In genomic region chr6:154053141-154053540, GRCh38 we compare ENCODE assay signal across 40 cellular contexts. TPM values are rescaled to one million over a fixed set of nuclear protein-coding genes. Genes with fewer than 3 reads are reported as not detected.
"Had no signal": no experiment of that assay in that cellular context is flagged by ENCODE, and none has a peak within 500 bp of the region (broad histone marks: within the 10 kb centered on the region; RNA-seq: fewer than 3 reads in every experiment).

No MANE protein-coding gene starts in this region.

- H3K9me3 Mint-ChIP-seq: activated CD4-positive, alpha-beta memory T cell treated with anti-CD3 and anti-CD28 coated beads for 36 hours; activated CD4-positive, alpha-beta T cell treated with anti-CD3 and anti-CD28 coated beads, Interleukin-2, amount 10 ng/mL, durations not matched to agents 24 days and 14 days; activated CD8-positive, alpha-beta T cell treated with anti-CD3 and anti-CD28 coated beads for 36 hours; activated naive CD4-positive, alpha-beta T cell treated with anti-CD3 and anti-CD28 coated beads, Interleukin-2, amount 50 U/mL, for 72 hours; activated naive CD8-positive, alpha-beta T cell treated with anti-CD3 and anti-CD28 coated beads for 36 hours; activated T-helper 2 cell treated with anti-CD3 and anti-CD28 coated beads, Interferon-gamma antibody, Interleukin-2, Interleukin-4, amounts not matched to agents 10 μg/mL and 5 μg/mL and 100 μg/mL, durations not matched to agents 14 hours and 24 hours and 36 hours; T-helper 1 cell treated with Interleukin-12 subunit alpha and Interleukin-12 subunit beta and Interleukin-4 antibody, amounts not matched to agents 30 μg/mL and 1 μg/mL, for 36 hours; T-helper 2 cell treated with Interferon-gamma antibody and Interleukin-4, amounts not matched to agents 5 μg/mL and 100 μg/mL, for 36 hours had no signal

- ATAC-seq: activated CD4-positive, CD25-positive, alpha-beta regulatory T cell treated with anti-CD3 and anti-CD28 coated beads, Interleukin-2, amount 50 U/mL, for 24 hours; activated CD8-positive, alpha-beta T cell treated with anti-CD3 and anti-CD28 coated beads for 36 hours; activated naive CD4-positive, alpha-beta T cell treated with anti-CD3 and anti-CD28 coated beads, Interleukin-2, amount 50 U/mL, for 72 hours; activated T-cell treated with anti-CD3 and anti-CD28 coated beads, Interleukin-2, amount 50 U/mL, for 4 hours; activated T-cell treated with anti-CD3 and anti-CD28 coated beads, Interleukin-2, amount 50 U/mL, for 72 hours; body of pancreas; WTC11 had no signal

- DNase-seq: activated CD4-positive, alpha-beta memory T cell treated with anti-CD3 and anti-CD28 coated beads for 36 hours; activated CD4-positive, alpha-beta T cell treated with anti-CD3 and anti-CD28 coated beads for 4 hours; activated CD4-positive, alpha-beta T cell treated with anti-CD3 and anti-CD28 coated beads, Interleukin-2, amount 10 ng/mL, durations not matched to agents 24 days and 14 days; activated CD4-positive, alpha-beta T cell treated with anti-CD3 and anti-CD28 coated beads, Interleukin-2, amount 50 U/mL, for 1 hour; activated CD4-positive, alpha-beta T cell treated with anti-CD3 and anti-CD28 coated beads, Interleukin-2, amount 50 U/mL, for 4 hours; activated CD4-positive, CD25-positive, alpha-beta regulatory T cell; activated CD8-positive, alpha-beta memory T cell treated with anti-CD3 and anti-CD28 coated beads, Interleukin-2, amount 50 U/mL, for 4 hours; activated CD8-positive, alpha-beta T cell treated with anti-CD3 and anti-CD28 coated beads for 36 hours; activated effector memory CD4-positive, alpha-beta T cell treated with Interleukin-2 at 50 U/mL for 16 hours; activated gamma-delta T cell; activated naive CD4-positive, alpha-beta T cell treated with anti-CD3 and anti-CD28 coated beads, Interleukin-2, amount 50 U/mL, for 16 hours; activated naive CD4-positive, alpha-beta T cell treated with Interleukin-2 at 50 U/mL for 16 hours; activated naive CD8-positive, alpha-beta T cell treated with anti-CD3 and anti-CD28 coated beads for 36 hours; activated T-cell treated with anti-CD3 and anti-CD28 coated beads for 4 hours; activated T-cell treated with anti-CD3 and anti-CD28 coated beads, Interleukin-2, amount 50 U/mL, for 1 hour; activated T-cell treated with anti-CD3 and anti-CD28 coated beads, Interleukin-2, amount 50 U/mL, for 4 hours; activated T-cell treated with anti-CD3 and anti-CD28 coated beads, Interleukin-2, amount 50 U/mL, for 72 hours; adrenal gland; amniotic stem cell; aorta; body of pancreas; brain microvascular endothelial cell; cerebellar nuclear complex; SW 1271; T-helper 1 cell; T-helper 2 cell; T-helper 9 cell; WERI-Rb-1 had no signal

- H3K36me3 Mint-ChIP-seq: activated CD4-positive, alpha-beta memory T cell treated with anti-CD3 and anti-CD28 coated beads for 36 hours; activated naive CD4-positive, alpha-beta T cell treated with anti-CD3 and anti-CD28 coated beads, Interleukin-2, amount 50 U/mL, for 72 hours; activated naive CD8-positive, alpha-beta T cell treated with anti-CD3 and anti-CD28 coated beads for 36 hours; WTC11 had no signal

- H3K27ac ChIP-seq: adrenal gland, body of pancreas, brain microvascular endothelial cell, breast epithelium, WERI-Rb-1 had no signal

- H3K4me3 Mint-ChIP-seq: activated CD4-positive, alpha-beta memory T cell treated with anti-CD3 and anti-CD28 coated beads for 36 hours; activated CD4-positive, alpha-beta T cell treated with anti-CD3 and anti-CD28 coated beads, Interleukin-2, amount 10 ng/mL, durations not matched to agents 24 days and 14 days; activated CD8-positive, alpha-beta T cell treated with anti-CD3 and anti-CD28 coated beads for 36 hours; activated naive CD8-positive, alpha-beta T cell treated with anti-CD3 and anti-CD28 coated beads for 36 hours; activated T-cell treated with anti-CD3 and anti-CD28 coated beads, Interleukin-2, amount 50 U/mL, for 4 hours; activated T-cell treated with anti-CD3 and anti-CD28 coated beads, Interleukin-2, amount 50 U/mL, for 72 hours; central memory CD8-positive, alpha-beta T cell; T-helper 1 cell treated with Interleukin-12 subunit alpha and Interleukin-12 subunit beta and Interleukin-4 antibody, amounts not matched to agents 30 μg/mL and 1 μg/mL, for 36 hours; T-helper 2 cell treated with Interferon-gamma antibody and Interleukin-4, amounts not matched to agents 5 μg/mL and 100 μg/mL, for 36 hours; WTC11 had no signal

- H3K4me1 Mint-ChIP-seq: activated CD4-positive, alpha-beta T cell treated with anti-CD3 and anti-CD28 coated beads, Interleukin-2, amount 10 ng/mL, durations not matched to agents 24 days and 14 days; activated naive CD8-positive, alpha-beta T cell treated with anti-CD3 and anti-CD28 coated beads for 36 hours; central memory CD8-positive, alpha-beta T cell had no signal

- H3K27me3 Mint-ChIP-seq: activated CD4-positive, alpha-beta memory T cell treated with anti-CD3 and anti-CD28 coated beads for 36 hours; activated CD4-positive, alpha-beta T cell treated with anti-CD3 and anti-CD28 coated beads, Interleukin-2, amount 10 ng/mL, durations not matched to agents 24 days and 14 days; activated CD8-positive, alpha-beta T cell treated with anti-CD3 and anti-CD28 coated beads for 36 hours; central memory CD8-positive, alpha-beta T cell had no signal

- H3K27ac Mint-ChIP-seq: activated CD4-positive, alpha-beta memory T cell treated with anti-CD3 and anti-CD28 coated beads for 36 hours; activated CD4-positive, alpha-beta T cell treated with anti-CD3 and anti-CD28 coated beads, Interleukin-2, amount 10 ng/mL, durations not matched to agents 24 days and 14 days; activated CD8-positive, alpha-beta T cell treated with anti-CD3 and anti-CD28 coated beads for 36 hours; activated naive CD4-positive, alpha-beta T cell treated with anti-CD3 and anti-CD28 coated beads, Interleukin-2, amount 50 U/mL, for 72 hours; activated naive CD8-positive, alpha-beta T cell treated with anti-CD3 and anti-CD28 coated beads for 36 hours; activated T-cell treated with anti-CD3 and anti-CD28 coated beads, Interleukin-2, amount 50 U/mL, for 72 hours; activated T-helper 2 cell treated with anti-CD3 and anti-CD28 coated beads, Interferon-gamma antibody, Interleukin-2, Interleukin-4, amounts not matched to agents 10 μg/mL and 5 μg/mL and 100 μg/mL, durations not matched to agents 14 hours and 24 hours and 36 hours; T-helper 1 cell treated with Interleukin-12 subunit alpha and Interleukin-12 subunit beta and Interleukin-4 antibody, amounts not matched to agents 30 μg/mL and 1 μg/mL, for 36 hours; T-helper 2 cell treated with Interferon-gamma antibody and Interleukin-4, amounts not matched to agents 5 μg/mL and 100 μg/mL, for 36 hours; WTC11 had no signal

RNA-seq across cellular contexts. Expression of gene OPRM1, which starts 14.1 kb away (rescaled TPM):
- total RNA-seq: activated CD4-positive, alpha-beta memory T cell treated with anti-CD3 and anti-CD28 coated beads for 36 hours; activated CD4-positive, alpha-beta T cell treated with anti-CD3 and anti-CD28 coated beads, Interleukin-2, amount 10 ng/mL, durations not matched to agents 24 days and 14 days; activated CD8-positive, alpha-beta memory T cell treated with anti-CD3 and anti-CD28 coated beads for 36 hours; activated CD8-positive, alpha-beta T cell treated with anti-CD3 and anti-CD28 coated beads for 36 hours; activated naive CD4-positive, alpha-beta T cell treated with anti-CD3 and anti-CD28 coated beads, Interleukin-2, amount 50 U/mL, for 72 hours; activated naive CD8-positive, alpha-beta T cell treated with anti-CD3 and anti-CD28 coated beads for 36 hours; activated T-cell treated with anti-CD3 and anti-CD28 coated beads, Interleukin-2, amount 50 U/mL, for 4 hours; activated T-cell treated with anti-CD3 and anti-CD28 coated beads, Interleukin-2, amount 50 U/mL, for 72 hours; activated T-helper 2 cell treated with anti-CD3 and anti-CD28 coated beads, Interferon-gamma antibody, Interleukin-2, Interleukin-4, amounts not matched to agents 10 μg/mL and 5 μg/mL and 100 μg/mL, durations not matched to agents 14 hours and 24 hours and 36 hours; aorta; astrocyte; breast epithelium; cardiac septum; chondrocyte; WTC11 had no signal
